In genomic region chr19:11555246-11555645, GRCh38 we compare ENCODE assay signal across 16 cellular contexts. TPM values are rescaled to one million over a fixed set of nuclear protein-coding genes. Genes with fewer than 3 reads are reported as not detected.
DNase-seq lines count a peak whose midpoint lies in the region; ATAC-seq lines count a peak whose summit lies in the region.
"Had no signal": no experiment of that assay in that cellular context is flagged by ENCODE, and none has a peak within 500 bp of the region (broad histone marks: within the 10 kb centered on the region; RNA-seq: fewer than 3 reads in every experiment).

No MANE protein-coding gene starts in this region.

- no peaks in the 10 kb centered on the region for H3K27me3 Mint-ChIP-seq in activated naive CD4-positive, alpha-beta T cell treated with anti-CD3 and anti-CD28 coated beads for 36 hours (ENCODE audit: low read depth)
- no peaks in the 10 kb centered on the region for H3K27me3 Mint-ChIP-seq in T-helper 17 cell
- no peaks in the 10 kb centered on the region for H3K27me3 Mint-ChIP-seq in stimulated activated naive CD8-positive, alpha-beta T cell treated with anti-CD3 and anti-CD28 coated beads, Interleukin-15, amount 100 ng/mL, for 72 hours

- ATAC-seq in T-helper 17 cell (no peak), GM18517 (IDR thresholded peaks at IDR 0.05; ENCODE audit: unreplicated experiment) (no peak), left lobe of liver (no peak)
- ATAC-seq in stimulated activated naive CD8-positive, alpha-beta T cell treated with anti-CD3 and anti-CD28 coated beads, Interleukin-15, amount 100 ng/mL, for 72 hours = no peak
- ATAC-seq: CD8-positive, alpha-beta T cell; SK-N-SH treated with all-trans-retinoic acid at 6 μM for 48 hours had no signal

- no peak overlapping the region for H3K4me3 Mint-ChIP-seq in activated naive CD4-positive, alpha-beta T cell treated with anti-CD3 and anti-CD28 coated beads for 36 hours
- peak overlapping the region; percentile 50 for H3K4me3 Mint-ChIP-seq in T-helper 17 cell
- H3K4me3 Mint-ChIP-seq in stimulated activated naive CD8-positive, alpha-beta T cell treated with anti-CD3 and anti-CD28 coated beads, Interleukin-15, amount 100 ng/mL, for 72 hours = no peak overlapping the region
- H3K4me3 Mint-ChIP-seq: CD8-positive, alpha-beta T cell had no signal

- no peaks in the 10 kb centered on the region for H3K9me3 Mint-ChIP-seq in activated naive CD4-positive, alpha-beta T cell treated with anti-CD3 and anti-CD28 coated beads for 36 hours
- no peaks in the 10 kb centered on the region for H3K9me3 Mint-ChIP-seq in stimulated activated naive CD8-positive, alpha-beta T cell treated with anti-CD3 and anti-CD28 coated beads, Interleukin-15, amount 100 ng/mL, for 72 hours
- H3K9me3 Mint-ChIP-seq: CD8-positive, alpha-beta T cell had no signal

- H3K9me3 ChIP-seq in T-helper 17 cell (ENCODE audit: control insufficient read depth, low read length, poor library complexity, severe bottlenecking) = no peaks in the 10 kb centered on the region
- H3K9me3 ChIP-seq: prostate gland had no signal

- DNase-seq in activated naive CD4-positive, alpha-beta T cell treated with anti-CD3 and anti-CD28 coated beads for 36 hours = no peak
- no peak for DNase-seq in activated naive CD4-positive, alpha-beta T cell treated with anti-CD3 and anti-CD28 coated beads, Interleukin-2, amount 50 U/mL, for 16 hours
- DNase-seq in T-helper 17 cell (no peak), medulla oblongata (ENCODE audit: extremely low spot score) (peak; percentile 67), DMS79 (lab: John Stamatoyannopoulos, UW) (no peak), left lobe of liver (ENCODE audit: low spot score) (no peak)
- no peak for DNase-seq in stimulated activated naive CD8-positive, alpha-beta T cell treated with anti-CD3 and anti-CD28 coated beads, Interleukin-15, amount 100 ng/mL, for 72 hours
- DNase-seq: CD8-positive, alpha-beta T cell; cortex of kidney; NCI-H187; NCI-H446 treated with DMSO at 0.1 percent for 48 hours; stimulated activated CD4-positive, alpha-beta T cell treated with anti-CD3 and anti-CD28 coated beads, Interleukin-2, amount 100 ng/mL, for 24 hours had no signal

- intact Hi-C loops in activated naive CD4-positive, alpha-beta T cell treated with anti-CD3 and anti-CD28 coated beads for 36 hours (cut with micrococcal nuclease) = no loop called here

- CTCF ChIA-PET in activated naive CD4-positive, alpha-beta T cell treated with anti-CD3 and anti-CD28 coated beads for 36 hours (lab: Charles Lee) = no interaction called here

- H3K36me3 Mint-ChIP-seq in activated naive CD4-positive, alpha-beta T cell treated with anti-CD3 and anti-CD28 coated beads for 36 hours (ENCODE audit: low read depth) = peaks cover 13% of the 10 kb centered on the region
- H3K36me3 Mint-ChIP-seq in T-helper 17 cell (ENCODE audit: low read depth) = peaks cover 6% of the 10 kb centered on the region

- H3K27ac Mint-ChIP-seq in activated naive CD4-positive, alpha-beta T cell treated with anti-CD3 and anti-CD28 coated beads for 36 hours = peak overlapping the region; percentile 6
- no peak overlapping the region for H3K27ac Mint-ChIP-seq in T-helper 17 cell
- H3K27ac Mint-ChIP-seq in stimulated activated naive CD8-positive, alpha-beta T cell treated with anti-CD3 and anti-CD28 coated beads, Interleukin-15, amount 100 ng/mL, for 72 hours = peak overlapping the region; percentile 27 to 65
- H3K27ac Mint-ChIP-seq: CD8-positive, alpha-beta T cell had no signal

- H3K4me1 Mint-ChIP-seq in activated naive CD4-positive, alpha-beta T cell treated with anti-CD3 and anti-CD28 coated beads for 36 hours (ENCODE audit: low read depth) = peaks cover 36% of the 10 kb centered on the region
- peaks cover 34% of the 10 kb centered on the region for H3K4me1 Mint-ChIP-seq in T-helper 17 cell
- H3K4me1 Mint-ChIP-seq in stimulated activated naive CD8-positive, alpha-beta T cell treated with anti-CD3 and anti-CD28 coated beads, Interleukin-15, amount 100 ng/mL, for 72 hours = peaks cover 48% of the 10 kb centered on the region

RNA-seq across cellular contexts. Expression of gene ELOF1, which starts 3.8 kb away (rescaled TPM):
- total RNA-seq in activated naive CD4-positive, alpha-beta T cell treated with anti-CD3 and anti-CD28 coated beads for 36 hours = 10 to 100 TPM; 33.0 to 33.4 TPM
- 10 to 100 TPM; 33.9 to 40.6 TPM for total RNA-seq in T-helper 17 cell
- 28.9 TPM for total RNA-seq in left lobe of liver

RNA-seq across cellular contexts. Expression of gene CNN1, which starts 16.6 kb away (rescaled TPM):
- total RNA-seq in activated naive CD4-positive, alpha-beta T cell treated with anti-CD3 and anti-CD28 coated beads for 36 hours = not detected
- total RNA-seq in T-helper 17 cell = 1 to 10 TPM in 1 of 2 donors, not detected in 1; 2.6 TPM
- 0.98 TPM for total RNA-seq in left lobe of liver
- total RNA-seq: CD8-positive, alpha-beta T cell had no signal

RNA-seq across cellular contexts. Expression of gene ACP5, which starts 22.2 kb away (rescaled TPM):
- total RNA-seq in activated naive CD4-positive, alpha-beta T cell treated with anti-CD3 and anti-CD28 coated beads for 36 hours = 1 to 10 TPM; 8.3 to 8.8 TPM
- total RNA-seq in T-helper 17 cell = 10 to 100 TPM; 14.6 to 18.2 TPM
- 17.9 TPM for total RNA-seq in left lobe of liver
- total RNA-seq: A673 had no signal

RNA-seq across cellular contexts. Expression of gene ECSIT, which starts 26.3 kb away (rescaled TPM):
- total RNA-seq in activated naive CD4-positive, alpha-beta T cell treated with anti-CD3 and anti-CD28 coated beads for 36 hours = 10 to 100 TPM; 42.6 to 46.0 TPM
- total RNA-seq in T-helper 17 cell (10 to 100 TPM; 22.6 to 23.9 TPM), left lobe of liver (45.6 TPM)

RNA-seq across cellular contexts. Expression of gene ZNF627, which starts 42.0 kb away (rescaled TPM):
- total RNA-seq in activated naive CD4-positive, alpha-beta T cell treated with anti-CD3 and anti-CD28 coated beads for 36 hours = 1 to 10 TPM; 4.3 to 5.0 TPM
- 1 to 10 TPM; 4.9 to 6.0 TPM for total RNA-seq in T-helper 17 cell
- total RNA-seq in left lobe of liver = 5.3 TPM
